In genomic region chr10:35342381-35342780, GRCh38 we compare ENCODE assay signal across 26 cellular contexts. TPM values are rescaled to one million over a fixed set of nuclear protein-coding genes. Genes with fewer than 3 reads are reported as not detected.
A peak's percentile ranks its signal among the peaks of the same experiment; 100 is the strongest.
DNase-seq lines count a peak whose midpoint lies in the region; ATAC-seq, FAIRE-seq and TF ChIP-seq lines count a peak whose summit lies in the region.
"Had no signal": no experiment of that assay in that cellular context is flagged by ENCODE, and none has a peak within 500 bp of the region (broad histone marks: within the 10 kb centered on the region; RNA-seq: fewer than 3 reads in every experiment).

No MANE protein-coding gene starts in this region.

- 69% methylated on average over 5 of the region's 5 CpGs for WGBS in GM12878 (ENCODE audit: insufficient coverage, insufficient replicate concordance, low lambda C conversion rate, missing lambda C conversion rate)
- no CpG with 5 or more reads among the region's 5 CpGs for whole genome bisulfite sequencing in trophoblast cell (ENCODE audit: extremely low coverage, insufficient coverage, insufficient read length)

- peaks cover 19% of the 10 kb centered on the region for H3F3A ChIP-seq in MM.1S (ENCODE audit: insufficient read depth, low read length)

- TF ChIP-seq RAD21 in GM12878 (IDR thresholded peaks at IDR 0.05; ENCODE audit: insufficient read depth, low read depth, low read length): no peak

- H3K4ac ChIP-seq in trophoblast cell (ENCODE audit: low read depth, low read length): peak overlapping the region; percentile 27

- FAIRE-seq in GM12878 (lab: Jason Lieb, UNC): no peak
- FAIRE-seq: TTC549 had no signal

- H3K27me3 ChIP-seq in MM.1S (replicated peaks; ENCODE audit: insufficient read depth, low read length): no peaks in the 10 kb centered on the region
- H3K27me3 ChIP-seq in GM12878 (replicated peaks in 1 of 2; ENCODE audit: control insufficient read depth in 2 of 2, insufficient read depth in 2 of 2, low read length in 1 of 2): no peaks in the 10 kb centered on the region
- no peaks in the 10 kb centered on the region for H3K27me3 ChIP-seq in trophoblast cell (ENCODE audit: insufficient read depth, low read length)
- H3K27me3 ChIP-seq: hepatocyte, neutrophil had no signal

- H3K9me3 Mint-ChIP-seq in activated naive CD4-positive, alpha-beta T cell treated with anti-CD3 and anti-CD28 coated beads, Interleukin-2, amount 50 U/mL, for 24 hours: no peaks in the 10 kb centered on the region
- H3K9me3 Mint-ChIP-seq: activated naive CD4-positive, alpha-beta T cell treated with anti-CD3 and anti-CD28 coated beads, Interleukin-2, amount 50 U/mL, for 72 hours; HFFc6; stimulated activated memory B cell treated with anti-CD40 and anti-IgM and Interleukin-4, amounts not matched to agents 10 μg/mL and 1 μg/mL and 100 μg/mL, for 72 hours had no signal

- TF ChIP-seq CTCF in MM.1S (IDR thresholded peaks at IDR 0.05; ENCODE audit: low read length): no peak
- TF ChIP-seq CTCF in GM12878 (IDR thresholded peaks at IDR 0.05 in 2 of 3, conservative IDR thresholded peaks at IDR 0.05 in 1 of 3; ENCODE audit: control insufficient read depth in 2 of 3, extremely low read depth in 1 of 3, insufficient read depth in 1 of 3, low read depth in 3 of 3, low read length in 3 of 3): no peak

- H3K27ac Mint-ChIP-seq in activated naive CD4-positive, alpha-beta T cell treated with anti-CD3 and anti-CD28 coated beads, Interleukin-2, amount 50 U/mL, for 24 hours: no peak overlapping the region
- H3K27ac Mint-ChIP-seq: HFFc6 had no signal

- no peak overlapping the region for H3K14ac ChIP-seq in trophoblast cell (ENCODE audit: low read length)

- no TSS peak for BruUV-seq in GM12878 (replicated peaks; lab: Mats Ljungman, UMichigan)

- H3K27ac ChIP-seq in MM.1S (ENCODE audit: low read length) (peak overlapping the region; percentile 41; the same call in 1 of the 2 replicates), GM12878 (ENCODE audit: control insufficient read depth, insufficient read depth) (peak overlapping the region; percentile 48; the same call in 1 of the 2 replicates), trophoblast cell (ENCODE audit: low read depth, low read length) (no peak overlapping the region)
- H3K27ac ChIP-seq: GM23248, hepatocyte, neutrophil, thoracic aorta had no signal

- no peaks in the 10 kb centered on the region for H3K9me3 ChIP-seq in MM.1S (replicated peaks; ENCODE audit: insufficient read depth, low read length)
- no peaks in the 10 kb centered on the region for H3K9me3 ChIP-seq in GM12878 (replicated peaks; ENCODE audit: control insufficient read depth, insufficient read depth, low read length)
- H3K9me3 ChIP-seq in trophoblast cell (ENCODE audit: insufficient read depth, low read depth, low read length): no peaks in the 10 kb centered on the region
- H3K9me3 ChIP-seq: neutrophil, thoracic aorta had no signal

- H3K4me1 ChIP-seq in MM.1S (ENCODE audit: low read length): peaks cover 30% of the 10 kb centered on the region
- peaks cover 24% of the 10 kb centered on the region for H3K4me1 ChIP-seq in GM12878 (ENCODE audit: control insufficient read depth, insufficient read depth, low read length)
- peaks cover 0 to 2% of the 10 kb centered on the region in 2 experiments for H3K4me1 ChIP-seq in trophoblast cell (ENCODE audit: control insufficient read depth in 1 of 2, insufficient read depth in 2 of 2, low read length in 2 of 2)

- no peaks in the 10 kb centered on the region for H3K79me1 ChIP-seq in trophoblast cell (ENCODE audit: low read length)

- POLR2A ChIA-PET in GM12878 (lab: Charles Lee): interaction anchor here (0.6 to 0.8 kb wide), 2 partner anchors 9 to 12 kb away, joined by 3 to 7 read pairs; no protein-coding TSS in a partner anchor

- H2BK12ac ChIP-seq in trophoblast cell (ENCODE audit: low read length): no peak overlapping the region

- H4K20me1 ChIP-seq in MM.1S (ENCODE audit: insufficient read depth, low read length): peaks cover 6% of the 10 kb centered on the region; the same call in 1 of the 2 replicates
- H4K20me1 ChIP-seq in GM12878 (ENCODE audit: control insufficient read depth, insufficient read depth): no peaks in the 10 kb centered on the region; the same call in 1 of the 2 replicates

- H3K4me1 Mint-ChIP-seq in activated naive CD4-positive, alpha-beta T cell treated with anti-CD3 and anti-CD28 coated beads, Interleukin-2, amount 50 U/mL, for 24 hours: peaks cover 81% of the 10 kb centered on the region

- no peaks in the 10 kb centered on the region for H3K9me2 ChIP-seq in MM.1S (replicated peaks; ENCODE audit: insufficient read depth, low read length)

- SMC1A ChIA-PET in GM12878 (lab: Charles Lee; ENCODE audit: uncharacterized antibody, unreplicated experiment): interaction anchor here (1.6 to 5.6 kb wide), 4 partner anchors 10 to 36 kb away, joined by 3 to 58 read pairs (median 6); no protein-coding TSS in a partner anchor

- RAD21 ChIA-PET in GM12878 (lab: Charles Lee; ENCODE audit: unreplicated experiment): interaction anchor here (1.4 kb wide), 2 partner anchors 8 to 11 kb away, joined by 9 to 12 read pairs; no protein-coding TSS in a partner anchor

- H3K4me3 ChIP-seq in MM.1S (ENCODE audit: low read length) (peak overlapping the region; percentile 45; the same call in 1 of the 2 replicates), GM12878 (no peak overlapping the region; the same call in 1 of the 2 replicates), trophoblast cell (ENCODE audit: low read depth, low read length) (no peak overlapping the region)
- H3K4me3 ChIP-seq: GM23248, hepatocyte, smooth muscle cell, thoracic aorta had no signal

- CTCF ChIA-PET in GM12878 (lab: Yijun Ruan, JAX): interaction anchor here (1.6 kb wide), 1 partner anchor 9 kb away, joined by 7 read pairs; no protein-coding TSS in a partner anchor

- no peak overlapping the region for H4K12ac ChIP-seq in trophoblast cell (ENCODE audit: low read depth, low read length)

- H3K9ac ChIP-seq in MM.1S (ENCODE audit: low read length) (no peak overlapping the region), GM12878 (ENCODE audit: control insufficient read depth, insufficient read depth, low read length) (no peak overlapping the region), trophoblast cell (ENCODE audit: low read length) (no peak overlapping the region)
- H3K9ac ChIP-seq: GM23248 had no signal

- H3K4me3 Mint-ChIP-seq in activated naive CD4-positive, alpha-beta T cell treated with anti-CD3 and anti-CD28 coated beads, Interleukin-2, amount 50 U/mL, for 24 hours: peak overlapping the region; percentile 3
- H3K4me3 Mint-ChIP-seq: HFFc6; stimulated activated memory B cell treated with anti-CD40 and anti-IgM and Interleukin-4, amounts not matched to agents 10 μg/mL and 1 μg/mL and 100 μg/mL, for 72 hours had no signal

- no peak for DNase-seq in activated naive CD4-positive, alpha-beta T cell treated with anti-CD3 and anti-CD28 coated beads, Interleukin-2, amount 50 U/mL, for 16 hours
- no peak for DNase-seq in MM.1S
- no peak for DNase-seq in GM12878 (ENCODE audit: low read depth, low spot score)
- DNase-seq in trophoblast cell: no peak
- DNase-seq in DMS79 (lab: John Stamatoyannopoulos, UW): no peak
- DNase-seq in head of caudate nucleus: no peak
- DNase-seq in SHP77 (lab: John Stamatoyannopoulos, UW): no peak
- DNase-seq: activated CD4-positive, alpha-beta T cell treated with anti-CD3 and anti-CD28 coated beads for 1 hour; GDM1; GM23248; HFFc6; Karpas-422; left ventricle myocardium superior; NCI-H2029 treated with DMSO at 0.1 percent for 48 hours; NCI-H345; NCI-H774; OCI-M1 had no signal

- H3K23ac ChIP-seq in trophoblast cell (ENCODE audit: low read length): no peak overlapping the region

- H2BK120ac ChIP-seq in trophoblast cell (ENCODE audit: insufficient read depth, low read length, poor library complexity): no peak overlapping the region

- H2BK5ac ChIP-seq in trophoblast cell (ENCODE audit: low read depth, low read length, poor library complexity): no peak overlapping the region

- no peak overlapping the region for H2AFZ ChIP-seq in MM.1S (ENCODE audit: low read length)
- H2AFZ ChIP-seq in GM12878 (ENCODE audit: control insufficient read depth, low read depth, low read length): no peak overlapping the region
- H2AFZ ChIP-seq in trophoblast cell (ENCODE audit: insufficient read depth, low read length, poor library complexity): no peak overlapping the region
- H2AFZ ChIP-seq: GM23248, hepatocyte had no signal

- H3K36me3 ChIP-seq in MM.1S (replicated peaks; ENCODE audit: insufficient read depth, low read length): no peaks in the 10 kb centered on the region
- no peaks in the 10 kb centered on the region for H3K36me3 ChIP-seq in GM12878 (ENCODE audit: control insufficient read depth in 2 of 2, insufficient read depth in 2 of 2, low read length in 1 of 2)
- no peaks in the 10 kb centered on the region for H3K36me3 ChIP-seq in trophoblast cell (ENCODE audit: control insufficient read depth in 1 of 2, insufficient read depth in 2 of 2, low read length in 2 of 2)
- H3K36me3 ChIP-seq: neutrophil, thoracic aorta had no signal

- H3K27me3 Mint-ChIP-seq in activated naive CD4-positive, alpha-beta T cell treated with anti-CD3 and anti-CD28 coated beads, Interleukin-2, amount 50 U/mL, for 24 hours: no peaks in the 10 kb centered on the region
- H3K27me3 Mint-ChIP-seq: stimulated activated memory B cell treated with anti-CD40 and anti-IgM and Interleukin-4, amounts not matched to agents 10 μg/mL and 1 μg/mL and 100 μg/mL, for 72 hours had no signal

- ATAC-seq in GM12878: peak; percentile 8
- ATAC-seq: activated naive CD4-positive, alpha-beta T cell treated with anti-CD3 and anti-CD28 coated beads, Interleukin-2, amount 50 U/mL, for 72 hours; left ventricle myocardium superior; Right ventricle myocardium inferior; stimulated activated memory B cell treated with anti-CD40 and anti-IgM and Interleukin-4, amounts not matched to agents 10 μg/mL and 1 μg/mL and 100 μg/mL, for 72 hours had no signal

- H3K4me2 ChIP-seq in MM.1S (ENCODE audit: low read depth, low read length) (peak overlapping the region; percentile 59), GM12878 (ENCODE audit: control insufficient read depth, insufficient read depth) (peak overlapping the region; percentile 96), trophoblast cell (ENCODE audit: low read length) (no peak overlapping the region)
- H3K4me2 ChIP-seq: hepatocyte, smooth muscle cell had no signal

- intact Hi-C loops in GM12878 (cut with micrococcal nuclease; ENCODE audit: unreplicated experiment) (no loop called here), head of caudate nucleus (cut with DNase I) (no loop called here)

- H3K18ac ChIP-seq in trophoblast cell (ENCODE audit: low read length): no peak overlapping the region

- H4K8ac ChIP-seq in trophoblast cell (ENCODE audit: low read depth, low read length): no peak overlapping the region

- no peak overlapping the region for H2AK5ac ChIP-seq in trophoblast cell (ENCODE audit: low read length)

- peaks cover 4% of the 10 kb centered on the region for H3K36me3 Mint-ChIP-seq in activated naive CD4-positive, alpha-beta T cell treated with anti-CD3 and anti-CD28 coated beads, Interleukin-2, amount 50 U/mL, for 24 hours
- H3K36me3 Mint-ChIP-seq: stimulated activated memory B cell treated with anti-CD40 and anti-IgM and Interleukin-4, amounts not matched to agents 10 μg/mL and 1 μg/mL and 100 μg/mL, for 72 hours had no signal

- TF ChIP-seq POLR2A in GM12878 (IDR thresholded peaks at IDR 0.05; ENCODE audit: low read depth, low read length): no peak

- no peak for TF ChIP-seq EP300 in GM12878 (IDR thresholded peaks at IDR 0.05; ENCODE audit: borderline replicate concordance in 1 of 2, control insufficient read depth in 1 of 2, low read depth in 2 of 2, low read length in 2 of 2)

- no peak overlapping the region for H4K91ac ChIP-seq in trophoblast cell (ENCODE audit: low read depth, low read length)

- in situ Hi-C loops in GM12878 (cut with MboI): no loop called here

- H3K79me2 ChIP-seq in MM.1S (ENCODE audit: low read length) (peaks cover 90% of the 10 kb centered on the region), GM12878 (ENCODE audit: control insufficient read depth, insufficient read depth, low read length) (peaks cover 61% of the 10 kb centered on the region), trophoblast cell (ENCODE audit: control insufficient read depth, insufficient read depth, low read length, poor library complexity) (peaks cover 5% of the 10 kb centered on the region)

RNA-seq across cellular contexts. Expression of gene CCNY, which starts 6.1 kb away (rescaled TPM):
- total RNA-seq in GM12878 (2013; cell fraction: nucleolus; rRNA removed): 18.2 and 19.4 TPM in 2 replicates
- total RNA-seq in GM12878 (2014; rRNA removed) (26.8 and 28.1 TPM in 2 replicates), GM12878 (2014; rRNA removed; fragmentation: Illumina TruSeq; extraction: Trizol) (23.6 and 25.3 TPM in 2 replicates), GM12878 (2021) (47.8 and 50.0 TPM in 2 replicates)
- polyA plus RNA-seq in GM12878 (2011; ENCODE audit: low read depth): 13.3 TPM
- polyA plus RNA-seq in GM12878 (2011; rRNA removed) (47.3 and 47.9 TPM in 2 replicates), GM12878 (2014; fragmentation: Illumina TruSeq; extraction: Trizol) (43.9 and 48.5 TPM in 2 replicates), GM12878 (2014; fragmentation: Nextera tagmentation; extraction: Ambion mirVana) (1 to 10 TPM; 6.5 to 7.7 TPM), GM12878 (2014; rRNA removed) (29.6 and 34.2 TPM in 2 replicates), GM12878 (2016; fragmentation: Nextera tagmentation; extraction: Ambion mirVana) (1 to 10 TPM; 3.6 to 5.0 TPM)
- polyA plus RNA-seq in GM12878 (2011; cell fraction: cytosol; rRNA removed): 21.0 and 23.0 TPM in 2 replicates
- polyA plus RNA-seq in GM12878 (2011; cell fraction: nucleus; rRNA removed): 10.0 and 14.8 TPM in 2 replicates
- polyA plus RNA-seq in GM12878 (2012): 22.2 and 22.7 TPM in 2 replicates
- 59.8 and 67.7 TPM in 2 replicates for polyA minus RNA-seq in GM12878 (2011; rRNA and poly(A)+ RNA removed)
- polyA minus RNA-seq in GM12878 (2011; cell fraction: cytosol; rRNA and poly(A)+ RNA removed): 8.8 and 17.6 TPM in 2 replicates
- polyA minus RNA-seq in GM12878 (2011; cell fraction: nucleus; rRNA and poly(A)+ RNA removed): 7.0 and 12.2 TPM in 2 replicates
- polyA plus RNA-seq in trophoblast cell (2013): 38.5 and 42.4 TPM in 2 replicates
